8 cellular contexts compared by ENCODE assay signal in genomic region chr15:40471105-40471777, GRCh38. TPM values are rescaled to one million over a fixed set of nuclear protein-coding genes. Genes with fewer than 3 reads are reported as not detected.
DNase-seq lines count a peak whose midpoint lies in the region; ATAC-seq, FAIRE-seq and TF ChIP-seq lines count a peak whose summit lies in the region.

No MANE protein-coding gene starts in this region.

- H3K9me3 ChIP-seq in AG04450 (ENCODE audit: control insufficient read depth, insufficient read depth, low read length) (no peaks in the 10 kb centered on the region), pancreas (no peaks in the 10 kb centered on the region)

- FAIRE-seq in pancreas (lab: Jason Lieb, UNC): no peak

- peak; percentile 42 for ATAC-seq in GM19023 (IDR thresholded peaks at IDR 0.05; ENCODE audit: unreplicated experiment)
- ATAC-seq in pancreas: peak; percentile 32 to 51 (median 37)
- no peak for ATAC-seq in HG03039 (IDR thresholded peaks at IDR 0.05; ENCODE audit: unreplicated experiment)

- CTCF ChIA-PET in AG04450 (lab: Charles Lee): no interaction called here

- TF ChIP-seq CTCF in AG04450 (IDR thresholded peaks at IDR 0.05; ENCODE audit: low read depth, low read length): no peak
- no peak for TF ChIP-seq CTCF in foreskin fibroblast (IDR thresholded peaks at IDR 0.05; ENCODE audit: low read depth, low read length)
- no peak for TF ChIP-seq CTCF in pancreas (IDR thresholded peaks at IDR 0.05)

- H3K36me3 ChIP-seq in pancreas: peaks cover 0 to 5% (median 0%) of the 10 kb centered on the region in 3 donors

- peaks cover 0 to 7% (median 0%) of the 10 kb centered on the region in 3 donors for H3K4me1 ChIP-seq in pancreas

- H3K27me3 ChIP-seq in AG04450 (ENCODE audit: control insufficient read depth, insufficient read depth, low read length) (peaks cover 7% of the 10 kb centered on the region), pancreas (no peaks in the 10 kb centered on the region)

- no peak overlapping the region for H3K27ac ChIP-seq in AG04450 (ENCODE audit: low read depth, low read length)
- H3K27ac ChIP-seq in pancreas: peak overlapping the region; percentile 62 to 88 (median 78)

- intact Hi-C loops in pancreas (cut with DNase I): no loop called here
- intact Hi-C loops in posterior cingulate gyrus (cut with DNase I): loop anchor here (2.0 kb wide), 1 partner anchor 30 kb away; the partner anchor contains the start of gene BAHD1

- WGBS in pancreas, 2 donors: 0 to 1% methylated on average over 37 to 58 of the region's 58 CpGs

- POLR2A ChIA-PET in AG04450 (lab: Yijun Ruan, JAX): no interaction called here

- H3K4me3 ChIP-seq in AG04450 (ENCODE audit: low read depth, low read length) (peak overlapping the region; percentile 74), foreskin fibroblast (ENCODE audit: low read depth in 1 of 2, low read length in 2 of 2) (peak overlapping the region; percentile 75 to 82), pancreas (peak overlapping the region; percentile 62 to 84 (median 74))

- no peak for DNase-seq in AG04450 (ENCODE audit: low read depth, low spot score)
- peak; percentile 33 for DNase-seq in HK-2 (ENCODE audit: unreplicated experiment)
- DNase-seq in activated CD8-positive, alpha-beta memory T cell treated with anti-CD3 and anti-CD28 coated beads, Interleukin-2, amount 50 U/mL, for 48 hours: peak; percentile 72
- peak in 1 of 2 donors; percentile 30 for DNase-seq in foreskin fibroblast
- DNase-seq in pancreas: peak in 4 of 6 donors; percentile 30 to 75 (median 47)
- no peak for DNase-seq in posterior cingulate gyrus

RNA-seq across cellular contexts. Expression of gene CHST14, which starts 0.5 kb away (rescaled TPM):
- polyA plus RNA-seq in AG04450 (2011; rRNA removed): 19.8 and 21.7 TPM in 2 replicates
- 12.9 and 15.0 TPM in 2 replicates for polyA minus RNA-seq in AG04450 (2011; rRNA and poly(A)+ RNA removed)
- 1 to 10 TPM; 3.1 to 8.9 (median 4.1) TPM for total RNA-seq in pancreas
- polyA plus RNA-seq in pancreas: 1 to 10 TPM; 4.0 to 6.1 TPM

RNA-seq across cellular contexts. Expression of gene BAHD1, which starts 30.5 kb away (rescaled TPM):
- polyA plus RNA-seq in AG04450 (2011; rRNA removed) (2.8 and 4.2 TPM in 2 replicates), pancreas (10 to 100 TPM in 1 of 2 donors, 1 to 10 TPM in 1; 9.7 to 13.1 TPM)
- polyA minus RNA-seq in AG04450 (2011; rRNA and poly(A)+ RNA removed): 4.3 and 6.8 TPM in 2 replicates
- 10 to 100 TPM in 4 of 6 donors, 1 to 10 TPM in 2; 8.0 to 16.3 (median 10.7) TPM for total RNA-seq in pancreas

Comparison
In these comparisons a context has a peak if more than half of its experiments do, and no peak if none do; other contexts are left out.
1. DNase-seq: peak in HK-2 (single experiment), activated CD8-positive, alpha-beta memory T cell treated with anti-CD3 and anti-CD28 coated beads, Interleukin-2, amount 50 U/mL, for 48 hours (single experiment) and pancreas (4 of 6); none in AG04450 (single experiment) and posterior cingulate gyrus (0 of 10).
2. Peak in every context shown above with its lines, with median percentiles within 50 percentile points of each other: H3K4me3 ChIP-seq.